19 cellular contexts compared by ENCODE assay signal in the genomic region with DNA sequence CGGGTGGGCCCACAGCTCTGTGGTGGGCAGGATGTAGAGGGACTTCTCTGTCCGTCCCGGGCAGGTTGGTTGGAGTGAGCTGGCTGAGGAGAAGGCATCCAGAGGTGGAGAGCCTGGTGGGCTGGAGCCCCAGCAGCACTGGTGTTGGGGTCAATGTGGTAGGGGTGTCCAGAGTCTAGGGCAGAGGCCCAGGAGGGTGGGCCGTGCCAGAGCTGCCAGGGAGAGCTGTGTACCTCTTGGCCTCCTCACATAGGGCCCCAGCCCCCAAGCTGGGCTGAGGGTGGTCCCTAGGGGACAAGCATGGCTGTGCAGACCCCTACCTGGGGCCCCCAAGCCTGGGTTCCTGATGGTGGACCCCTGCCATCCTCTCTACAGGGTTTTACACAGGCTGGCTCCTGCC.
"Had no signal": no experiment of that assay in that cellular context is flagged by ENCODE, and none has a peak within 500 bp of the region (broad histone marks: within the 10 kb centered on the region; RNA-seq: fewer than 3 reads in every experiment).

No MANE protein-coding gene starts in this region.

- H3K4me1 ChIP-seq: esophagus squamous epithelium, gastroesophageal sphincter, left ventricle myocardium inferior, neural progenitor cell, pancreas, tibial artery, upper lobe of left lung, uterus had no signal

- ATAC-seq: gastroesophageal sphincter; naive thymus-derived CD8-positive, alpha-beta T cell; pancreas; right cardiac atrium had no signal

- H3K36me3 Mint-ChIP-seq: immature natural killer cell; naive thymus-derived CD8-positive, alpha-beta T cell; neural progenitor cell had no signal

- H3K27me3 ChIP-seq: esophagus squamous epithelium, gastroesophageal sphincter, neural progenitor cell, pancreas, tibial artery, upper lobe of left lung, uterus had no signal

- FAIRE-seq: keratinocyte, pancreas, small intestine had no signal

- H3K4me2 ChIP-seq: neural progenitor cell had no signal

- H3K27me3 Mint-ChIP-seq: naive thymus-derived CD8-positive, alpha-beta T cell; progenitor cell of endocrine pancreas had no signal

- H3K9me3 ChIP-seq: esophagus squamous epithelium, gastroesophageal sphincter, left ventricle myocardium inferior, pancreas, tibial artery, upper lobe of left lung, uterus had no signal

- DNase-seq: dermis blood vessel endothelial cell; esophagus squamous epithelium; foreskin fibroblast; immature natural killer cell; left ventricle myocardium inferior; naive thymus-derived CD8-positive, alpha-beta T cell; occipital lobe; small intestine; stimulated activated CD4-positive, alpha-beta T cell treated with anti-CD3 and anti-CD28 coated beads, Interleukin-12 subunit alpha, Interleukin-12 subunit beta, amount 100 ng/mL, for 4 hours; stimulated activated naive CD4-positive, alpha-beta T cell treated with Interleukin-2 at 50 U/mL for 16 hours; tibial artery; uterus had no signal

- H3K4me1 Mint-ChIP-seq: immature natural killer cell, neural progenitor cell had no signal

- H3K4me3 Mint-ChIP-seq: immature natural killer cell; naive thymus-derived CD8-positive, alpha-beta T cell; neural progenitor cell had no signal

- H3K27ac Mint-ChIP-seq: immature natural killer cell, progenitor cell of endocrine pancreas had no signal

- H3K9ac ChIP-seq: neural progenitor cell had no signal

- H3K4me3 ChIP-seq: esophagus squamous epithelium, gastroesophageal sphincter, left ventricle myocardium inferior, neural progenitor cell, pancreas, tibial artery, upper lobe of left lung, uterus had no signal

- H2AFZ ChIP-seq: neural progenitor cell had no signal

- H3K9me3 Mint-ChIP-seq: immature natural killer cell; naive thymus-derived CD8-positive, alpha-beta T cell; neural progenitor cell had no signal

- H3K36me3 ChIP-seq: esophagus squamous epithelium, gastroesophageal sphincter, left ventricle myocardium inferior, neural progenitor cell, pancreas, tibial artery, upper lobe of left lung, uterus had no signal

- H3K27ac ChIP-seq: esophagus squamous epithelium, gastroesophageal sphincter, left ventricle myocardium inferior, neural progenitor cell, pancreas, tibial artery, upper lobe of left lung, uterus had no signal
